ENCODE assay signal across 1 cellular context in the genomic region with DNA sequence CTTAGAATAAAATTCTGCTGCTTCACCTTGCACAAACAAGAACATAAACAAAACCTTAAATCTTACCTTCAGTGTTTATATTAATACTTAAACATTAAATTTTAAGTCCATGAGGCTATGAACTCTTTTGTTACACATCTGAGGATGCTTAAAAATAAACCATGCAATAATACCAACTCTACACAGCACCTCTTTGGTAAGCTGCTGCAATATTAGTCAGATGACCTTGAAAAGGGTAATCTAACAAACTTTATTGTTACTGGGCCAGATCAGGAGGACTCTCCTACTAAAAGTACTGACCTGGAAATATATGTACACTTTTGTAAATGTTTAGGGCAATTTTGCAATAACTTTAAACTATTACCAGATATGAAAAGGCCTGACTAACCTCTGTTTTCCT.
TF ChIP-seq lines count a peak whose summit lies in the region.

No MANE protein-coding gene starts in this region.

TF ChIP-seq in endothelial cell of umbilical vein, 7 proteins besides CTCF, POLR2A, EP300 and RAD21:
- TF ChIP-seq MYC (IDR thresholded peaks at IDR 0.05; ENCODE audit: low read depth, low read length): no peak
- TF ChIP-seq GATA2 (IDR thresholded peaks at IDR 0.05; ENCODE audit: insufficient read depth, insufficient read length, low read depth, low read length): no peak
- no peak for TF ChIP-seq JUN (IDR thresholded peaks at IDR 0.05; ENCODE audit: borderline replicate concordance, insufficient read depth, insufficient read length, low read depth)
- no peak for TF ChIP-seq FOS (IDR thresholded peaks at IDR 0.05; ENCODE audit: borderline replicate concordance, insufficient read depth, low read length)
- TF ChIP-seq MAX (IDR thresholded peaks at IDR 0.05; ENCODE audit: insufficient read depth, insufficient read length): no peak
- no peak for TF ChIP-seq POLR2AphosphoS5 (IDR thresholded peaks at IDR 0.05; ENCODE audit: insufficient read depth, low read depth, low read length)
- no peak for TF ChIP-seq EZH2 (IDR thresholded peaks at IDR 0.05; ENCODE audit: borderline replicate concordance, low read depth, low read length, severe bottlenecking)
